In genomic region chr3:56269755-56270154, GRCh38 we compare ENCODE assay signal across 27 cellular contexts.
A peak's percentile ranks its signal among the peaks of the same experiment; 100 is the strongest.
DNase-seq lines count a peak whose midpoint lies in the region; ATAC-seq, FAIRE-seq and TF ChIP-seq lines count a peak whose summit lies in the region.
"Had no signal": no experiment of that assay in that cellular context is flagged by ENCODE, and none has a peak within 500 bp of the region (broad histone marks: within the 10 kb centered on the region; RNA-seq: fewer than 3 reads in every experiment).

No MANE protein-coding gene starts in this region.

- no peak for FAIRE-seq in endothelial cell of umbilical vein (lab: Jason Lieb, UNC)
- FAIRE-seq: H54 had no signal

- H2AFZ ChIP-seq in endothelial cell of umbilical vein (ENCODE audit: low read depth, low read length), result no peak overlapping the region

- no peaks in the 10 kb centered on the region for H3K9me3 ChIP-seq in HEK293 (ENCODE audit: control insufficient read depth, insufficient read depth, low read depth, low read length)
- H3K9me3 ChIP-seq in endothelial cell of umbilical vein (replicated peaks; ENCODE audit: control insufficient read depth, insufficient read depth, low read length), result no peaks in the 10 kb centered on the region
- H3K9me3 ChIP-seq in right cardiac atrium (ENCODE audit: control insufficient read depth, low read length), result no peaks in the 10 kb centered on the region
- H3K9me3 ChIP-seq: colonic mucosa, esophagus squamous epithelium, ovary, Peyer's patch, right lobe of liver, SJSA1, thyroid gland had no signal

- peak; percentile 48 to 85 for ATAC-seq in right cardiac atrium
- no peak for ATAC-seq in HG02970 (IDR thresholded peaks at IDR 0.05; ENCODE audit: low FRiP score, unreplicated experiment)
- ATAC-seq in GM19035 (IDR thresholded peaks at IDR 0.05; ENCODE audit: unreplicated experiment), result no peak
- ATAC-seq in HG02798 (IDR thresholded peaks at IDR 0.05; ENCODE audit: poor library complexity, unreplicated experiment), result no peak
- ATAC-seq: activated CD8-positive, alpha-beta T cell treated with anti-CD3 and anti-CD28 coated beads for 36 hours; effector memory CD8-positive, alpha-beta T cell; left colon; right lobe of liver; stimulated activated naive CD8-positive, alpha-beta T cell treated with anti-CD3 and anti-CD28 coated beads, Interleukin-15, Interleukin-2, amounts not matched to agents 100 U/mL and 50 U/mL, for 24 hours had no signal

- no peak overlapping the region for H3K9ac ChIP-seq in endothelial cell of umbilical vein (replicated peaks; ENCODE audit: extremely low read depth, insufficient read depth, low read length)

- dilution Hi-C loops in endothelial cell of umbilical vein (cut with MboI; ENCODE audit: extremely low pct_ligation_motif_present, low sequenced_read_pairs), result no loop called here

- DNase-seq in Ammon's horn (ENCODE audit: low spot score) (peak; percentile 12), endothelial cell of umbilical vein (ENCODE audit: low read depth, low spot score) (peak; percentile 84), right cardiac atrium (peak in 1 of 3 donors; percentile 65), SW480 (ENCODE audit: low spot score) (no peak)
- DNase-seq: activated CD4-positive, alpha-beta T cell treated with anti-CD3 and anti-CD28 coated beads for 1 hour; activated CD8-positive, alpha-beta T cell treated with anti-CD3 and anti-CD28 coated beads for 36 hours; activated naive CD8-positive, alpha-beta T cell treated with anti-CD3 and anti-CD28 coated beads for 36 hours; CD4-positive, CD25-positive, alpha-beta regulatory T cell; colonic mucosa; effector memory CD8-positive, alpha-beta T cell; esophagus squamous epithelium; GF-D8; left colon; MV-4-11; naive B cell; NCI-H526; ovary; Peyer's patch; right lobe of liver; stimulated activated naive CD8-positive, alpha-beta T cell treated with anti-CD3 and anti-CD28 coated beads, Interleukin-15, Interleukin-2, amounts not matched to agents 100 U/mL and 50 U/mL, for 24 hours; thyroid gland had no signal

- no peak overlapping the region for H3K27ac ChIP-seq in HEK293 (ENCODE audit: extremely low read depth, low read depth, low read length)
- no peak overlapping the region for H3K27ac ChIP-seq in endothelial cell of umbilical vein (ENCODE audit: insufficient read depth, low read depth, low read length)
- no peak overlapping the region for H3K27ac ChIP-seq in right cardiac atrium (ENCODE audit: low read length)
- H3K27ac ChIP-seq: colonic mucosa, esophagus squamous epithelium, ovary, Peyer's patch, right lobe of liver, SJSA1, thyroid gland had no signal

- H3K4me1 ChIP-seq in HEK293 (ENCODE audit: control insufficient read depth, insufficient read depth, low read length) (no peaks in the 10 kb centered on the region), endothelial cell of umbilical vein (ENCODE audit: control insufficient read depth, extremely low read depth, insufficient read depth, low read length) (no peaks in the 10 kb centered on the region), right cardiac atrium (ENCODE audit: control insufficient read depth, insufficient read depth, low read length) (no peaks in the 10 kb centered on the region)
- H3K4me1 ChIP-seq: colonic mucosa, esophagus squamous epithelium, Peyer's patch, right lobe of liver, SJSA1, thyroid gland had no signal

- CTCF ChIA-PET in HEK293 (lab: Yijun Ruan, JAX), result interaction anchor here (2.9 kb wide), 1 partner anchor 18 kb away, joined by 12 read pairs; no protein-coding TSS in a partner anchor
- CTCF ChIA-PET in endothelial cell of umbilical vein (lab: Charles Lee), result interaction anchor here (1.2 to 2.2 kb wide), 5 partner anchors 10 to 34 kb away, joined by 4 to 18 read pairs (median 7); no protein-coding TSS in a partner anchor

- H3K4me3 ChIP-seq in HEK293 (ENCODE audit: low read depth, low read length) (no peak overlapping the region), endothelial cell of umbilical vein (replicated peaks in 1 of 3; ENCODE audit: insufficient read depth in 1 of 3, low read depth in 1 of 3, low read length in 3 of 3) (no peak overlapping the region), right cardiac atrium (ENCODE audit: low read length) (no peak overlapping the region)
- H3K4me3 ChIP-seq: colonic mucosa, esophagus squamous epithelium, ovary, Peyer's patch, right lobe of liver, SJSA1, thyroid gland had no signal

- no TSS peak for BruUV-seq in endothelial cell of umbilical vein (replicated peaks; lab: Mats Ljungman, UMichigan)

- intact Hi-C loops in endothelial cell of umbilical vein (cut with micrococcal nuclease) (no loop called here), right cardiac atrium (cut with DNase I) (no loop called here)

- WGBS in right cardiac atrium, result 30% methylated on average over 3 of the region's 3 CpGs

- no peaks in the 10 kb centered on the region for H3K36me3 ChIP-seq in HEK293 (ENCODE audit: control insufficient read depth in 2 of 2, insufficient read depth in 1 of 2, low read length in 2 of 2)
- H3K36me3 ChIP-seq in endothelial cell of umbilical vein (ENCODE audit: control insufficient read depth in 2 of 2, extremely low read depth in 1 of 2, insufficient read depth in 2 of 2, low read length in 2 of 2), result no peaks in the 10 kb centered on the region
- H3K36me3 ChIP-seq: colonic mucosa, esophagus squamous epithelium, ovary, Peyer's patch, right lobe of liver, SJSA1, thyroid gland had no signal

- no peaks in the 10 kb centered on the region for H3K27me3 ChIP-seq in endothelial cell of umbilical vein (ENCODE audit: control insufficient read depth in 2 of 2, insufficient read depth in 2 of 2, low read length in 2 of 2)
- H3K27me3 ChIP-seq in right cardiac atrium (ENCODE audit: control insufficient read depth, insufficient read depth), result no peaks in the 10 kb centered on the region
- H3K27me3 ChIP-seq: colonic mucosa, esophagus squamous epithelium, ovary, Peyer's patch, right lobe of liver, SJSA1, thyroid gland had no signal

- no peaks in the 10 kb centered on the region for H4K20me1 ChIP-seq in endothelial cell of umbilical vein (replicated peaks; ENCODE audit: control insufficient read depth, extremely low read depth, insufficient read depth, low read length)

- no peak overlapping the region for H3K4me2 ChIP-seq in endothelial cell of umbilical vein (ENCODE audit: insufficient read depth, low read length)

- TF ChIP-seq POLR2A in endothelial cell of umbilical vein (IDR thresholded peaks at IDR 0.05; ENCODE audit: low read depth, low read length), result no peak

- no peaks in the 10 kb centered on the region for H3K9me1 ChIP-seq in endothelial cell of umbilical vein (replicated peaks; ENCODE audit: control insufficient read depth, extremely low read depth, insufficient read depth, low read length)

- POLR2A ChIA-PET in HEK293 (lab: Yijun Ruan, JAX) (no interaction called here), endothelial cell of umbilical vein (lab: Charles Lee) (no interaction called here)

- TF ChIP-seq CTCF in HEK293 (tag by site-specific recombination; IDR thresholded peaks at IDR 0.05) (no peak), endothelial cell of umbilical vein (IDR thresholded peaks at IDR 0.05; ENCODE audit: extremely low read depth in 1 of 2, insufficient read depth in 1 of 2, low read depth in 1 of 2, low read length in 2 of 2) (no peak)

- H3K79me2 ChIP-seq in endothelial cell of umbilical vein (ENCODE audit: control insufficient read depth, insufficient read depth, low read length), result no peaks in the 10 kb centered on the region

TF ChIP-seq in HEK293, 187 proteins besides CTCF, POLR2A, EP300 and RAD21:
- TF ChIP-seq KLF8 (tag by site-specific recombination; IDR thresholded peaks at IDR 0.05), result no peak
- peak; percentile 70 for TF ChIP-seq KLF1 (tag by site-specific recombination; IDR thresholded peaks at IDR 0.05)
- TF ChIP-seq PRDM6 (tag by site-specific recombination; IDR thresholded peaks at IDR 0.05), result 0 out of 2 replicates have a peak, but pooled peaks have one; percentile 21
- no peak for TF ChIP-seq SP3 (tag by site-specific recombination; IDR thresholded peaks at IDR 0.05)
- peak; percentile 92 for TF ChIP-seq WT1 (tag by site-specific recombination; IDR thresholded peaks at IDR 0.05)
TF ChIP-seq in HEK293: peak in this region for 3.

TF ChIP-seq in endothelial cell of umbilical vein, 7 proteins besides CTCF, POLR2A, EP300 and RAD21:
- TF ChIP-seq GATA2 (IDR thresholded peaks at IDR 0.05; ENCODE audit: insufficient read depth, insufficient read length, low read depth, low read length) (no peak), MYC (IDR thresholded peaks at IDR 0.05; ENCODE audit: low read depth, low read length) (no peak)

Comparison
In these comparisons a context has a peak if more than half of its experiments do, and no peak if none do; other contexts are left out.
1. ATAC-seq: peak in right cardiac atrium (2 of 2); none in HG02970 (single experiment), GM19035 (single experiment) and HG02798 (single experiment).